Comparison of ENCODE assay signal across 31 cellular contexts in genomic region chr17:43976956-43977837, GRCh38. TPM values are rescaled to one million over a fixed set of nuclear protein-coding genes. Genes with fewer than 3 reads are reported as not detected.
"Had no signal": no experiment of that assay in that cellular context is flagged by ENCODE, and none has a peak within 500 bp of the region (broad histone marks: within the 10 kb centered on the region; RNA-seq: fewer than 3 reads in every experiment).

No MANE protein-coding gene starts in this region.

- DNase-seq: dermis blood vessel endothelial cell; effector memory CD4-positive, alpha-beta T cell; foreskin keratinocyte; heart right ventricle; hippocampal formation; kidney glomerular epithelial cell; left colon; natural killer cell; occipital lobe; ovary; spleen; stimulated activated naive B cell treated with anti-CD40 and anti-IgM and Interleukin-4, amounts not matched to agents 10 μg/mL and 1 μg/mL and 100 μg/mL, for 72 hours; upper lobe of right lung; uterus had no signal

- H3K27me3 ChIP-seq: ovary, right atrium auricular region had no signal

- H3K4me1 ChIP-seq: esophagus muscularis mucosa, foreskin keratinocyte, gastroesophageal sphincter, heart right ventricle, right atrium auricular region, spleen, tibial nerve, upper lobe of right lung, uterus had no signal

- H3K27ac ChIP-seq: coronary artery, esophagus muscularis mucosa, foreskin keratinocyte, gastroesophageal sphincter, heart right ventricle, ovary, right atrium auricular region, skin epidermis, spleen, thoracic aorta, tibial nerve, upper lobe of right lung, uterus had no signal

- H3K9me3 ChIP-seq: esophagus muscularis mucosa, gastroesophageal sphincter, heart right ventricle, ovary, right atrium auricular region, spleen, thoracic aorta, tibial nerve, upper lobe of right lung, uterus had no signal

- FAIRE-seq: endothelial cell of umbilical vein, islet of Langerhans had no signal

- ATAC-seq: foreskin keratinocyte; gastroesophageal sphincter; heart right ventricle; left colon; natural killer cell; stimulated activated naive B cell treated with anti-CD40 and anti-IgM and Interleukin-4, amounts not matched to agents 10 μg/mL and 1 μg/mL and 100 μg/mL, for 72 hours; upper lobe of right lung had no signal

- H3K36me3 ChIP-seq: esophagus muscularis mucosa, gastroesophageal sphincter, heart right ventricle, ovary, right atrium auricular region, spleen, thoracic aorta, tibial nerve, upper lobe of right lung, uterus had no signal

- H3K9me3 Mint-ChIP-seq: memory B cell; natural killer cell; stimulated activated naive B cell treated with anti-CD40 and anti-IgM and Interleukin-4, amounts not matched to agents 10 μg/mL and 1 μg/mL and 100 μg/mL, for 72 hours; stimulated activated naive CD8-positive, alpha-beta T cell treated with anti-CD3 and anti-CD28 coated beads, Interleukin-15, Interleukin-2, amounts not matched to agents 100 ng/mL and 50 ng/mL, for 24 hours had no signal

- H3K4me1 Mint-ChIP-seq: memory B cell; natural killer cell; stimulated activated naive B cell treated with anti-CD40 and anti-IgM and Interleukin-4, amounts not matched to agents 10 μg/mL and 1 μg/mL and 100 μg/mL, for 72 hours had no signal

- H3K4me3 ChIP-seq: coronary artery, esophagus muscularis mucosa, gastroesophageal sphincter, heart right ventricle, lung, ovary, right atrium auricular region, skin epidermis, spleen, thoracic aorta, tibial nerve, upper lobe of right lung, uterus had no signal

- H3K4me3 Mint-ChIP-seq: memory B cell; natural killer cell; stimulated activated naive B cell treated with anti-CD40 and anti-IgM and Interleukin-4, amounts not matched to agents 10 μg/mL and 1 μg/mL and 100 μg/mL, for 72 hours; stimulated activated naive CD8-positive, alpha-beta T cell treated with anti-CD3 and anti-CD28 coated beads, Interleukin-15, Interleukin-2, amounts not matched to agents 100 ng/mL and 50 ng/mL, for 24 hours had no signal

- H3K27ac Mint-ChIP-seq: memory B cell; natural killer cell; stimulated activated naive B cell treated with anti-CD40 and anti-IgM and Interleukin-4, amounts not matched to agents 10 μg/mL and 1 μg/mL and 100 μg/mL, for 72 hours; stimulated activated naive CD8-positive, alpha-beta T cell treated with anti-CD3 and anti-CD28 coated beads, Interleukin-15, Interleukin-2, amounts not matched to agents 100 ng/mL and 50 ng/mL, for 24 hours had no signal

- H3K36me3 Mint-ChIP-seq: memory B cell; natural killer cell; stimulated activated naive B cell treated with anti-CD40 and anti-IgM and Interleukin-4, amounts not matched to agents 10 μg/mL and 1 μg/mL and 100 μg/mL, for 72 hours had no signal

RNA-seq across cellular contexts. Expression of gene PYY, which starts 23.5 kb away (rescaled TPM):
- total RNA-seq: dermis blood vessel endothelial cell, endothelial cell of umbilical vein, epithelial cell of proximal tubule, esophagus muscularis mucosa, foreskin keratinocyte, gastroesophageal sphincter, heart right ventricle, liver, mononuclear cell, natural killer cell, occipital lobe, right atrium auricular region, spleen, thoracic aorta, upper lobe of right lung, uterus had no signal
- polyA plus RNA-seq: endothelial cell of umbilical vein, fibroblast of lung, neural cell, spleen had no signal

RNA-seq across cellular contexts. Expression of gene NAGS, which starts 27.2 kb away (rescaled TPM):
- polyA plus RNA-seq: neural cell had no signal

RNA-seq across cellular contexts. Expression of gene PPY, which starts 34.9 kb away (rescaled TPM):
- total RNA-seq: dermis blood vessel endothelial cell, endothelial cell of umbilical vein, epithelial cell of proximal tubule, esophagus muscularis mucosa, fibroblast of lung, foreskin keratinocyte, gastroesophageal sphincter, heart right ventricle, liver, lung, mononuclear cell, natural killer cell, occipital lobe, ovary, right atrium auricular region, spleen, thoracic aorta, tibial nerve, upper lobe of right lung, uterus had no signal
- polyA plus RNA-seq: endothelial cell of umbilical vein, fibroblast of lung, foreskin keratinocyte, heart right ventricle, liver, lung, neural cell, ovary, spleen had no signal
